Comparison of ENCODE assay signal across 13 cellular contexts in the genomic region with DNA sequence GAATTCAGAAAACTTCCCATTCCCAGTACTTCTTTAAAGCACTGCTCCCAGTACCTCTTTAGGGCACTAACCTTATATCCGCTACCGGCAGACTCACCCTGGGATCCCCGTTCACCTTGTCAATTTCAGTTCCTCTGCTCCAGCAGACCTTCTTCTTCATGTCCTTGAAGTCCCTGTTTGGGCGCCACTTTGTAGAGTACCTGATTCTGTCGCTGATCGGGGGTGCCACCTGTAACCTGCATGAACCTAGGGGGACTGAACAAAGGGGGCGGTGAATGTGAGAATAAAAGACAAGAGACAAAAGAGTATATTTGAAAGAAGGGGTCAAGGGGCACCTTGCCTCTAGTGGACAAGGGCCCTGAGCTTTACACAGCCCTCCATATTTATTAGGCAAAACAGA.
"Had no signal": no experiment of that assay in that cellular context is flagged by ENCODE, and none has a peak within 500 bp of the region (broad histone marks: within the 10 kb centered on the region; RNA-seq: fewer than 3 reads in every experiment).

No MANE protein-coding gene starts in this region.

- ATAC-seq: activated T-cell treated with anti-CD3 and anti-CD28 coated beads, Interleukin-2, amount 50 U/mL, for 72 hours; gastroesophageal sphincter had no signal

- H3K4me1 ChIP-seq: parathyroid adenoma, thyroid gland, vagina had no signal

- H3K79me2 ChIP-seq: parathyroid adenoma had no signal

- FAIRE-seq: colon, kidney had no signal

- H3K27me3 ChIP-seq: cardiac muscle cell, gastroesophageal sphincter, thyroid gland, vagina had no signal

- H3K4me3 ChIP-seq: cardiac muscle cell, gastroesophageal sphincter, thyroid gland, vagina had no signal

- H3K36me3 ChIP-seq: cardiac muscle cell, gastroesophageal sphincter, thyroid gland, vagina had no signal

- DNase-seq: activated CD4-positive, alpha-beta memory T cell treated with anti-CD3 and anti-CD28 coated beads for 36 hours; activated naive CD8-positive, alpha-beta T cell treated with anti-CD3 and anti-CD28 coated beads, Interleukin-2, amount 10 ng/mL, durations not matched to agents 7 days and 5 days; activated T-cell treated with anti-CD3 and anti-CD28 coated beads, Interleukin-2, amount 50 U/mL, for 72 hours; aorta; kidney; stimulated activated CD4-positive, alpha-beta T cell treated with anti-CD3 and anti-CD28 coated beads, Interleukin-15, amount 100 ng/mL, for 24 hours; T-helper 9 cell; thyroid gland had no signal

- H3K27me3 Mint-ChIP-seq: activated CD4-positive, alpha-beta memory T cell treated with anti-CD3 and anti-CD28 coated beads for 36 hours had no signal

- H3K27ac Mint-ChIP-seq: activated CD4-positive, alpha-beta memory T cell treated with anti-CD3 and anti-CD28 coated beads for 36 hours; activated naive CD8-positive, alpha-beta T cell treated with anti-CD3 and anti-CD28 coated beads, Interleukin-2, amount 10 ng/mL, durations not matched to agents 7 days and 5 days; activated T-cell treated with anti-CD3 and anti-CD28 coated beads, Interleukin-2, amount 50 U/mL, for 72 hours had no signal

- H3K9ac ChIP-seq: parathyroid adenoma had no signal

- H3K4me3 Mint-ChIP-seq: activated CD4-positive, alpha-beta memory T cell treated with anti-CD3 and anti-CD28 coated beads for 36 hours; activated naive CD8-positive, alpha-beta T cell treated with anti-CD3 and anti-CD28 coated beads, Interleukin-2, amount 10 ng/mL, durations not matched to agents 7 days and 5 days; activated T-cell treated with anti-CD3 and anti-CD28 coated beads, Interleukin-2, amount 50 U/mL, for 72 hours had no signal

- H3K9me3 ChIP-seq: thyroid gland had no signal

- H3K27ac ChIP-seq: cardiac muscle cell, gastroesophageal sphincter, parathyroid adenoma, thyroid gland, vagina had no signal

- H2AFZ ChIP-seq: parathyroid adenoma had no signal
